14 cellular contexts compared by ENCODE assay signal in the genomic region with DNA sequence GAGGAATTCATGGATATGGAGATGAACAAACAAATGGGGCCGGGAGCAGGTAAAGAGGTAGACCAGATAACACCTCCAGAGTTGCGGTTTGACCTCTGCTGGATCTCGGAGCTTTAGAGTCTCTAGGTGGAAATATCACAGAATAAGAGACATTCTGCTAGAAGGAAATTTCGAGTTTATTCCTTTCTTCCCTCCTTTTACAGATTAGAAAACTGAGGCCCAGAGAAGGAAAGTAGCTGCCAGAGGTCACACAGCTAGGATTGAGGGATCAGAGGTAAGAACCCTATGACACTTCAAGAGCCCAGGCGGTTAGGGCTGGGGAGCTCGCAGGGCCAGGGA. TPM values are rescaled to one million over a fixed set of nuclear protein-coding genes. Genes with fewer than 3 reads are reported as not detected.
DNase-seq lines count a peak whose midpoint lies in the region; ATAC-seq and TF ChIP-seq lines count a peak whose summit lies in the region.
"Had no signal": no experiment of that assay in that cellular context is flagged by ENCODE, and none has a peak within 500 bp of the region (broad histone marks: within the 10 kb centered on the region; RNA-seq: fewer than 3 reads in every experiment).

No MANE protein-coding gene starts in this region.

- no peak overlapping the region for H3K4me3 ChIP-seq in SJCRH30
- H3K4me3 ChIP-seq in coronary artery: no peak overlapping the region
- no peak overlapping the region for H3K4me3 ChIP-seq in tibial artery
- H3K4me3 ChIP-seq: pancreas had no signal

- ATAC-seq in HG02588 (IDR thresholded peaks at IDR 0.05; ENCODE audit: unreplicated experiment) (no peak), HG02840 (IDR thresholded peaks at IDR 0.05; ENCODE audit: low FRiP score, unreplicated experiment) (no peak)
- ATAC-seq: stimulated activated naive CD8-positive, alpha-beta T cell treated with anti-CD3 and anti-CD28 coated beads, Interleukin-15, Interleukin-2, amounts not matched to agents 100 U/mL and 50 U/mL, for 24 hours had no signal

- H3K27me3 Mint-ChIP-seq in neural crest cell (ENCODE audit: low read depth): peaks cover 13% of the 10 kb centered on the region

- H3K27me3 ChIP-seq in SJCRH30 (peaks cover 4% of the 10 kb centered on the region; the same call in 1 of the 2 replicates), tibial artery (no peaks in the 10 kb centered on the region)
- H3K27me3 ChIP-seq: pancreas had no signal

- peaks cover 83% of the 10 kb centered on the region for H3K4me1 Mint-ChIP-seq in neural crest cell

- peak overlapping the region; percentile 81 for H3K27ac Mint-ChIP-seq in neural crest cell (ENCODE audit: unreplicated experiment)

- H3K36me3 ChIP-seq in SJCRH30 (no peaks in the 10 kb centered on the region), tibial artery (no peaks in the 10 kb centered on the region)
- H3K36me3 ChIP-seq: pancreas had no signal

- DNase-seq in SJCRH30 (no peak), coronary artery (ENCODE audit: low spot score) (no peak), neural crest cell (ENCODE audit: low read depth, low spot score) (no peak), tibial artery (no peak), NCI-H82 treated with DMSO at 0.1 percent for 48 hours (lab: John Stamatoyannopoulos, UW; ENCODE audit: unreplicated experiment) (no peak)
- DNase-seq: COR-L47; SIG-M5; stimulated activated CD4-positive, alpha-beta T cell treated with anti-CD3 and anti-CD28 coated beads, Interleukin-4, amount 100 ng/mL, for 24 hours; stimulated activated naive CD8-positive, alpha-beta T cell treated with anti-CD3 and anti-CD28 coated beads, Interleukin-15, Interleukin-2, amounts not matched to agents 100 U/mL and 50 U/mL, for 24 hours had no signal

- H3K4me3 Mint-ChIP-seq in neural crest cell: peak overlapping the region; percentile 27

- H3K36me3 Mint-ChIP-seq in neural crest cell (ENCODE audit: low read depth): no peaks in the 10 kb centered on the region

- H3K9me3 Mint-ChIP-seq in neural crest cell: no peaks in the 10 kb centered on the region

- H3K4me1 ChIP-seq in SJCRH30 (peaks cover 33% of the 10 kb centered on the region), tibial artery (peaks cover 0 to 88% (median 55%) of the 10 kb centered on the region in 4 donors)
- H3K4me1 ChIP-seq: pancreas had no signal

- H3K27ac ChIP-seq in SJCRH30 (peak overlapping the region; percentile 88), coronary artery (peak overlapping the region; percentile 76 to 98), tibial artery (peak overlapping the region; percentile 78 to 94)
- H3K27ac ChIP-seq: VCaP had no signal

- H3K9me3 ChIP-seq in SJCRH30 (replicated peaks) (no peaks in the 10 kb centered on the region), tibial artery (no peaks in the 10 kb centered on the region)
- H3K9me3 ChIP-seq: pancreas had no signal

- intact Hi-C loops in tibial artery (cut with DNase I; ENCODE audit: low total_unique reads): no loop called here

- TF ChIP-seq CTCF in coronary artery (IDR thresholded peaks at IDR 0.05) (no peak), neural crest cell (conservative IDR thresholded peaks at IDR 0.05) (no peak), tibial artery (IDR thresholded peaks at IDR 0.05) (no peak)

RNA-seq across cellular contexts. Expression of a gene that starts 7.7 kb away (rescaled TPM):
- total RNA-seq in SJCRH30 (2014; rRNA removed; shearing (Covaris generic)): 4.2 and 4.4 TPM in 2 replicates
- total RNA-seq in neural crest cell: 13.3 and 14.8 TPM in 2 replicates

RNA-seq across cellular contexts. Expression of a gene that starts 43.3 kb away (rescaled TPM):
- total RNA-seq in SJCRH30 (2014; rRNA removed; shearing (Covaris generic)): 43.2 and 43.4 TPM in 2 replicates
- total RNA-seq in neural crest cell: not detected in 2 replicates
- total RNA-seq: dermis microvascular lymphatic vessel endothelial cell had no signal

RNA-seq across cellular contexts. Expression of a gene that starts 58.6 kb away (rescaled TPM):
- total RNA-seq in SJCRH30 (2014; rRNA removed; shearing (Covaris generic)): 32.1 TPM in 2 replicates
- total RNA-seq in neural crest cell: 67.1 and 68.8 TPM in 2 replicates

Comparison
In these comparisons a context has a peak if more than half of its experiments do, and no peak if none do; other contexts are left out.
1. RNA of a gene that starts 43.3 kb away (total RNA-seq): 43.2 to 43.4 TPM in SJCRH30; not detected in neural crest cell; every median in the first group is over 10 times any median in the second.
2. Peak in every context shown above with its lines, with median percentiles within 50 percentile points of each other: H3K27ac ChIP-seq.